8 cellular contexts compared by ENCODE assay signal in the genomic region with DNA sequence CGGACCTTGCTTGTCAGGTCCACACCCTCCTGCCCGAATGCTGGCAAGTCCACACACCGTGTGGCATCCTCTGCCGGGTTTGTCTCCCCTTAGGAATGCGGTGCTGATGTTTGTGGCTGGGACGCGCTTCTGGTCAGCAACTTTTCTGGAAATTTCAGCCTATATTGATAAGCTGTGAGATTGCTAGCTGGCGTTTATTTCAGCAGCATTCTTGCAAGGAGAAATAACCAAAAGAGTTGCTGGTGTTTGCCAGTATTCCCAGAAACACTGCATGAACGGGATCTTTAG. TPM values are rescaled to one million over a fixed set of nuclear protein-coding genes. Genes with fewer than 3 reads are reported as not detected.
DNase-seq lines count a peak whose midpoint lies in the region; ATAC-seq, FAIRE-seq and TF ChIP-seq lines count a peak whose summit lies in the region.

No MANE protein-coding gene starts in this region.

- H3K27me3 ChIP-seq in GM23338 (ENCODE audit: insufficient read depth): no peaks in the 10 kb centered on the region

- H3K9me3 Mint-ChIP-seq in GM23338 (no peaks in the 10 kb centered on the region), T-cell (no peaks in the 10 kb centered on the region)

- H3K27ac ChIP-seq in A549: peak overlapping the region; percentile 87 to 99
- H3K27ac ChIP-seq in GM23338 (ENCODE audit: low read depth): peak overlapping the region; percentile 98

- CTCF ChIA-PET in A549 (lab: Yijun Ruan, JAX): no interaction called here
- CTCF ChIA-PET in T-cell (lab: Charles Lee): interaction anchor here (0.6 kb wide), 2 partner anchors 479 to 779 kb away, joined by 3 read pairs; no protein-coding TSS in a partner anchor

- WGBS in A549 (ENCODE audit: missing lambda C conversion rate): 3% methylated on average over 9 of the region's 9 CpGs

- peaks cover 14% of the 10 kb centered on the region for H3K36me3 Mint-ChIP-seq in GM23338 (ENCODE audit: low read depth)
- peaks cover 12% of the 10 kb centered on the region for H3K36me3 Mint-ChIP-seq in T-cell

- no peaks in the 10 kb centered on the region for H3F3A ChIP-seq in GM23338 (replicated peaks; ENCODE audit: low read depth)

- ATAC-seq in A549 (peak in 1 of 2 experiments; percentile 88; a peak in 2 of 6 replicates), GM23338 (peak; percentile 74), T-cell (replicated peaks in 1 of 4) (no peak), omental fat pad (ENCODE audit: low FRiP score) (peak; percentile 78), GM18868 (IDR thresholded peaks at IDR 0.05; ENCODE audit: unreplicated experiment) (no peak)

- H3K4me3 ChIP-seq in A549 (peak overlapping the region; percentile 65), GM23338 (peak overlapping the region; percentile 76)

- FAIRE-seq in A549 (lab: Jason Lieb, UNC): no peak

- peak overlapping the region; percentile 76 for H3K4me2 ChIP-seq in A549
- H3K4me2 ChIP-seq in GM23338: peak overlapping the region; percentile 89

- H3K79me2 ChIP-seq in GM23338 (replicated peaks; ENCODE audit: insufficient read depth): peaks cover 64% of the 10 kb centered on the region

- H3K4me3 Mint-ChIP-seq in GM23338 (peak overlapping the region; percentile 96), T-cell (peak overlapping the region; percentile 97 to 99 (median 98))

- TF ChIP-seq EP300 in A549 (IDR thresholded peaks at IDR 0.05): no peak

- DNase-seq in A549 (ENCODE audit: low read depth in 1 of 2, low spot score in 1 of 2): peak; percentile 51 to 56
- DNase-seq in GM23338 (ENCODE audit: low spot score): peak; percentile 75
- no peak for DNase-seq in T-cell
- peak; percentile 55 for DNase-seq in fibroblast of gingiva (ENCODE audit: low read depth)
- DNase-seq in omental fat pad (ENCODE audit: low spot score): no peak
- DNase-seq in NOMO-1 treated with dmso at 0.1 percent for 144 hours (lab: John Stamatoyannopoulos, UW; ENCODE audit: unreplicated experiment): no peak
- DNase-seq in putamen (ENCODE audit: low spot score): no peak

- peak overlapping the region; percentile 86 for H2AFZ ChIP-seq in GM23338

- no peaks in the 10 kb centered on the region for H3K9me3 ChIP-seq in A549

- peaks cover 15% of the 10 kb centered on the region; the same call in 2 of the 3 replicates for H3K4me1 ChIP-seq in A549
- H3K4me1 ChIP-seq in GM23338 (ENCODE audit: insufficient read depth): peaks cover 20% of the 10 kb centered on the region

- no peaks in the 10 kb centered on the region for H3K9me2 ChIP-seq in GM23338 (ENCODE audit: insufficient read depth)

- POLR2A ChIA-PET in A549 (lab: Yijun Ruan, JAX) (interaction anchor here (1.0 to 1.6 kb wide), 2 partner anchors 10 to 20 kb away, joined by 3 to 5 read pairs; no protein-coding TSS in a partner anchor), T-cell (lab: Charles Lee) (no interaction called here)

- no peaks in the 10 kb centered on the region; the same call in none of the 2 replicates for H4K20me1 ChIP-seq in GM23338 (replicated peaks; ENCODE audit: insufficient read depth)

- no peak for TF ChIP-seq POLR2A in A549 (IDR thresholded peaks at IDR 0.05; ENCODE audit: low read length)

- H3K27ac Mint-ChIP-seq in GM23338: no peak overlapping the region
- H3K27ac Mint-ChIP-seq in T-cell: peak overlapping the region in 1 of 2 donors; percentile 97

- H3K4me1 Mint-ChIP-seq in GM23338 (peaks cover 32% of the 10 kb centered on the region), T-cell (peaks cover 59 to 73% (median 63%) of the 10 kb centered on the region in 3 donors)

- peaks cover 2% of the 10 kb centered on the region for H3K27me3 Mint-ChIP-seq in GM23338 (ENCODE audit: insufficient read depth, low read depth, poor library complexity)
- no peaks in the 10 kb centered on the region for H3K27me3 Mint-ChIP-seq in T-cell

- TF ChIP-seq RAD21 in A549 (conservative IDR thresholded peaks at IDR 0.05 in 1 of 2, IDR thresholded peaks at IDR 0.05 in 1 of 2): no peak

- peaks cover 7% of the 10 kb centered on the region; the same call in 1 of the 2 replicates for H3K36me3 ChIP-seq in GM23338 (ENCODE audit: insufficient read depth)

- TF ChIP-seq CTCF in A549 (IDR thresholded peaks at IDR 0.05): no peak
- TF ChIP-seq CTCF in GM23338 (conservative IDR thresholded peaks at IDR 0.05; ENCODE audit: low read depth in 2 of 2): no peak
- TF ChIP-seq CTCF in omental fat pad (IDR thresholded peaks at IDR 0.05): no peak

TF ChIP-seq in A549, 52 proteins besides CTCF, POLR2A, EP300 and RAD21 (continues in another document):
- TF ChIP-seq EHMT2 (IDR thresholded peaks at IDR 0.05; ENCODE audit: low read depth) (no peak), CHD2 (IDR thresholded peaks at IDR 0.05; ENCODE audit: low read length, partially characterized antibody) (no peak), TP53 (CRISPR knock-in tag; IDR thresholded peaks at IDR 0.05) (no peak), SREBF2 (IDR thresholded peaks at IDR 0.05) (no peak), EHF (CRISPR knock-in tag; IDR thresholded peaks at IDR 0.05) (no peak), NFE2L2 (conservative IDR thresholded peaks at IDR 0.05; ENCODE audit: low read length) (no peak)
- TF ChIP-seq, protein P1, sequence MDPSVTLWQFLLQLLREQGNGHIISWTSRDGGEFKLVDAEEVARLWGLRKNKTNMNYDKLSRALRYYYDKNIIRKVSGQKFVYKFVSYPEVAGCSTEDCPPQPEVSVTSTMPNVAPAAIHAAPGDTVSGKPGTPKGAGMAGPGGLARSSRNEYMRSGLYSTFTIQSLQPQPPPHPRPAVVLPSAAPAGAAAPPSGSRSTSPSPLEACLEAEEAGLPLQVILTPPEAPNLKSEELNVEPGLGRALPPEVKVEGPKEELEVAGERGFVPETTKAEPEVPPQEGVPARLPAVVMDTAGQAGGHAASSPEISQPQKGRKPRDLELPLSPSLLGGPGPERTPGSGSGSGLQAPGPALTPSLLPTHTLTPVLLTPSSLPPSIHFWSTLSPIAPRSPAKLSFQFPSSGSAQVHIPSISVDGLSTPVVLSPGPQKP (IDR thresholded peaks at IDR 0.05; ENCODE audit: low read depth, low read length): no peak

TF ChIP-seq in GM23338, 12 proteins besides CTCF, POLR2A, EP300 and RAD21 (continues in another document):
- TF ChIP-seq, protein P2, sequence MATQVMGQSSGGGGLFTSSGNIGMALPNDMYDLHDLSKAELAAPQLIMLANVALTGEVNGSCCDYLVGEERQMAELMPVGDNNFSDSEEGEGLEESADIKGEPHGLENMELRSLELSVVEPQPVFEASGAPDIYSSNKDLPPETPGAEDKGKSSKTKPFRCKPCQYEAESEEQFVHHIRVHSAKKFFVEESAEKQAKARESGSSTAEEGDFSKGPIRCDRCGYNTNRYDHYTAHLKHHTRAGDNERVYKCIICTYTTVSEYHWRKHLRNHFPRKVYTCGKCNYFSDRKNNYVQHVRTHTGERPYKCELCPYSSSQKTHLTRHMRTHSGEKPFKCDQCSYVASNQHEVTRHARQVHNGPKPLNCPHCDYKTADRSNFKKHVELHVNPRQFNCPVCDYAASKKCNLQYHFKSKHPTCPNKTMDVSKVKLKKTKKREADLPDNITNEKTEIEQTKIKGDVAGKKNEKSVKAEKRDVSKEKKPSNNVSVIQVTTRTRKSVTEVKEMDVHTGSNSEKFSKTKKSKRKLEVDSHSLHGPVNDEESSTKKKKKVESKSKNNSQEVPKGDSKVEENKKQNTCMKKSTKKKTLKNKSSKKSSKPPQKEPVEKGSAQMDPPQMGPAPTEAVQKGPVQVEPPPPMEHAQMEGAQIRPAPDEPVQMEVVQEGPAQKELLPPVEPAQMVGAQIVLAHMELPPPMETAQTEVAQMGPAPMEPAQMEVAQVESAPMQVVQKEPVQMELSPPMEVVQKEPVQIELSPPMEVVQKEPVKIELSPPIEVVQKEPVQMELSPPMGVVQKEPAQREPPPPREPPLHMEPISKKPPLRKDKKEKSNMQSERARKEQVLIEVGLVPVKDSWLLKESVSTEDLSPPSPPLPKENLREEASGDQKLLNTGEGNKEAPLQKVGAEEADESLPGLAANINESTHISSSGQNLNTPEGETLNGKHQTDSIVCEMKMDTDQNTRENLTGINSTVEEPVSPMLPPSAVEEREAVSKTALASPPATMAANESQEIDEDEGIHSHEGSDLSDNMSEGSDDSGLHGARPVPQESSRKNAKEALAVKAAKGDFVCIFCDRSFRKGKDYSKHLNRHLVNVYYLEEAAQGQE (IDR thresholded peaks at IDR 0.05; ENCODE audit: unreplicated experiment): no peak
- no peak for TF ChIP-seq NANOG (IDR thresholded peaks at IDR 0.05; ENCODE audit: borderline replicate concordance)

RNA-seq across cellular contexts. Expression of gene CEPT1, which starts 0.6 kb away (rescaled TPM):
- polyA plus RNA-seq in A549 (2011; rRNA removed) (26.2 and 26.9 TPM in 2 replicates), A549 (2017; fragmentation: RNase III; extraction: RNeasy Plus Mini Kit Qiagen cat#74134 plus additional on column Dnase treatment) (11.8 to 12.4 TPM (median 12.3 TPM) in 3 replicates), GM23338 (2016; fragmentation: Nextera tagmentation; extraction: Ambion mirVana) (14.3 and 17.3 TPM in 2 replicates)
- 3.8 and 4.6 TPM in 2 replicates for polyA plus RNA-seq in A549 (2012; cell fraction: cytosol; rRNA removed)
- polyA plus RNA-seq in A549 (2012; cell fraction: nucleus; rRNA removed): 5.8 and 8.7 TPM in 2 replicates
- polyA minus RNA-seq in A549 (2011; rRNA and poly(A)+ RNA removed): 17.5 and 21.4 TPM in 2 replicates
- 33.5 and 39.5 TPM in 2 replicates for total RNA-seq in GM23338 (2014; rRNA removed; shearing (Covaris generic))
- total RNA-seq in T-cell (10 to 100 TPM; 33.2 to 42.3 (median 36.3) TPM), omental fat pad (10 to 100 TPM; 38.6 to 61.0 (median 40.2) TPM)

RNA-seq across cellular contexts. Expression of gene DRAM2, which starts 0.7 kb away (rescaled TPM):
- polyA plus RNA-seq in A549 (2011; rRNA removed) (69.5 and 99.0 TPM in 2 replicates), A549 (2017; fragmentation: RNase III; extraction: RNeasy Plus Mini Kit Qiagen cat#74134 plus additional on column Dnase treatment) (17.9 to 19.0 TPM (median 18.7 TPM) in 3 replicates), GM23338 (2016; fragmentation: Nextera tagmentation; extraction: Ambion mirVana) (22.9 TPM in 2 replicates)
- polyA plus RNA-seq in A549 (2012; cell fraction: cytosol; rRNA removed): 12.4 and 13.6 TPM in 2 replicates
- 3.9 and 9.1 TPM in 2 replicates for polyA plus RNA-seq in A549 (2012; cell fraction: nucleus; rRNA removed)
- 16.9 and 20.6 TPM in 2 replicates for polyA minus RNA-seq in A549 (2011; rRNA and poly(A)+ RNA removed)
- 45.9 and 74.6 TPM in 2 replicates for total RNA-seq in GM23338 (2014; rRNA removed; shearing (Covaris generic))
- total RNA-seq in T-cell (10 to 100 TPM; 28.5 to 36.7 (median 31.5) TPM), omental fat pad (100 to 1,000 TPM in 1 of 4 donors, 10 to 100 TPM in 3; 38.8 to 125 (median 69.9) TPM)

RNA-seq across cellular contexts. Expression of gene DENND2D, which starts 59.8 kb away (rescaled TPM):
- polyA plus RNA-seq in A549 (2011; rRNA removed): 3.4 and 3.6 TPM in 2 replicates
- polyA plus RNA-seq in A549 (2012; cell fraction: cytosol; rRNA removed): 0.83 and 0.96 TPM in 2 replicates
- polyA plus RNA-seq in A549 (2012; cell fraction: nucleus; rRNA removed): 0.47 and 0.83 TPM in 2 replicates
- polyA plus RNA-seq in A549 (2017; fragmentation: RNase III; extraction: RNeasy Plus Mini Kit Qiagen cat#74134 plus additional on column Dnase treatment): 1.3 to 1.7 TPM (median 1.6 TPM) in 3 replicates
- polyA minus RNA-seq in A549 (2011; rRNA and poly(A)+ RNA removed): 3.3 and 3.4 TPM in 2 replicates
- 3.0 and 5.9 TPM in 2 replicates for total RNA-seq in GM23338 (2014; rRNA removed; shearing (Covaris generic))
- 2.5 and 3.4 TPM in 2 replicates for polyA plus RNA-seq in GM23338 (2016; fragmentation: Nextera tagmentation; extraction: Ambion mirVana)
- 100 to 1,000 TPM; 128 to 234 (median 222) TPM for total RNA-seq in T-cell
- 10 to 100 TPM; 19.5 to 41.7 (median 27.8) TPM for total RNA-seq in omental fat pad

Comparison
In these comparisons a context has a peak if more than half of its experiments do, and no peak if none do; other contexts are left out.
1. ATAC-seq: peak in GM23338 (single experiment) and omental fat pad (single experiment); none in T-cell (0 of 4) and GM18868 (single experiment).
2. DNase-seq: peak in A549 (2 of 2), GM23338 (single experiment) and fibroblast of gingiva (single experiment); none in T-cell (0 of 34), omental fat pad (single experiment), NOMO-1 treated with dmso at 0.1 percent for 144 hours (single experiment) and putamen (single experiment).